ENCODE assay signal across 20 cellular contexts in the genomic region with DNA sequence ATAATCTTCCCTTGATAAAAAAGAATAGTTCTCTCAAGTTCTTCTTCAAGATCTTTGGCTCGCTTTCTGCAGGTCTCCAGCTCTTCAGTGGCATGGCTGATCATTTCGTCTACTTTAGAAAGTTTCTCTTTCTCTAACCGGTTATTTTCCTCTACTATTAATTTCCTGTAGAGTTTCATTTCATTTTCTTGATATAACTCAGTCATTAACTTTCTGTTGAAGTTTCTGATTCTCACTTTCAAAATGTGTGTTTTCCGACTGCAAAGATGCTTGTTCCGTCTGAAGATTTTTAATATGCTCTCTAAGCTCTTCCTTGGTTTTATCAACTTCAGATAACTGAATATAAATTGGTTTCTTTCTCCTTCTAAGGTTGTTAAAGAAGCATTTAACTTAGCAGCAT. TPM values are rescaled to one million over a fixed set of nuclear protein-coding genes. Genes with fewer than 3 reads are reported as not detected.
"Had no signal": no experiment of that assay in that cellular context is flagged by ENCODE, and none has a peak within 500 bp of the region (broad histone marks: within the 10 kb centered on the region; RNA-seq: fewer than 3 reads in every experiment).

No MANE protein-coding gene starts in this region.

RNA-seq across cellular contexts. Expression of gene CCDC70, which starts 47.5 kb away (rescaled TPM):
- total RNA-seq: activated naive CD8-positive, alpha-beta T cell treated with anti-CD3 and anti-CD28 coated beads, Interleukin-2, amount 10 ng/mL, durations not matched to agents 7 days and 5 days; astrocyte; cardiac septum; chondrocyte; endothelial cell of umbilical vein; fibroblast of lung; fibroblast of villous mesenchyme; gastroesophageal sphincter; hepatocyte; left ventricle myocardium inferior; lung; mesenteric fat pad; mucosa of descending colon; myocyte; osteocyte; posterior vena cava; SK-MEL-5; spleen; uterus had no signal
- polyA plus RNA-seq: endothelial cell of umbilical vein, esophagus, fibroblast of lung, hepatocyte, lung, spleen had no signal
